8 cellular contexts compared by ENCODE assay signal in genomic region chr6:8131265-8131897, GRCh38. TPM values are rescaled to one million over a fixed set of nuclear protein-coding genes. Genes with fewer than 3 reads are reported as not detected.
DNase-seq lines count a peak whose midpoint lies in the region; ATAC-seq, FAIRE-seq and TF ChIP-seq lines count a peak whose summit lies in the region.

No MANE protein-coding gene starts in this region.

- no peaks in the 10 kb centered on the region for H3K23me2 ChIP-seq in H1 (ENCODE audit: low read depth, low read length)

- H3K4ac ChIP-seq in H1 (replicated peaks; ENCODE audit: insufficient read length, low read depth, low read length) = no peak overlapping the region

- H3K36me3 Mint-ChIP-seq in WTC11 = no peaks in the 10 kb centered on the region

- H3K4me1 Mint-ChIP-seq in WTC11 = no peaks in the 10 kb centered on the region; the same call in 1 of the 2 replicates

- H3K27ac ChIP-seq in right atrium auricular region = no peak overlapping the region
- no peak overlapping the region for H3K27ac ChIP-seq in H1 (ENCODE audit: low read depth, low read length)
- H3K27ac ChIP-seq in tibial nerve = no peak overlapping the region

- TF ChIP-seq EP300 in H1 (IDR thresholded peaks at IDR 0.05; ENCODE audit: borderline replicate concordance in 1 of 2, low read depth in 2 of 2, low read length in 2 of 2) (no peak), tibial nerve (IDR thresholded peaks at IDR 0.05) (no peak)

- no peak overlapping the region for H3K9ac ChIP-seq in H1 (replicated peaks in 1 of 4; ENCODE audit: extremely low read depth in 1 of 4, low read depth in 3 of 4, low read length in 3 of 4)

- H4K20me1 ChIP-seq in H1 (replicated peaks in 1 of 2; ENCODE audit: control insufficient read depth in 1 of 2, insufficient read depth in 2 of 2, low read length in 2 of 2) = no peaks in the 10 kb centered on the region

- H3K36me3 ChIP-seq in right atrium auricular region = no peaks in the 10 kb centered on the region
- no peaks in the 10 kb centered on the region for H3K36me3 ChIP-seq in H1 (ENCODE audit: control insufficient read depth in 2 of 4, insufficient read depth in 4 of 4, low read length in 3 of 4)
- H3K36me3 ChIP-seq in mucosa of descending colon (ENCODE audit: low read depth) = no peaks in the 10 kb centered on the region
- H3K36me3 ChIP-seq in tibial nerve = no peaks in the 10 kb centered on the region

- no peak overlapping the region for H3K27ac Mint-ChIP-seq in WTC11

- H2BK12ac ChIP-seq in H1 (ENCODE audit: low read depth, low read length) = no peak overlapping the region

- no peak overlapping the region for H3K23ac ChIP-seq in H1 (ENCODE audit: insufficient read length)

- no peaks in the 10 kb centered on the region for H3K79me1 ChIP-seq in H1 (ENCODE audit: low read depth, low read length)

- POLR2A ChIA-PET in WTC11 (lab: Charles Lee) (interaction anchor here (0.9 to 1.2 kb wide), 2 partner anchors 29 to 88 kb away, joined by 3 to 4 read pairs; partner anchors contain the start of gene EEF1E1), H1 (lab: Charles Lee; ENCODE audit: partially characterized antibody) (no interaction called here)

- no peak overlapping the region for H2BK120ac ChIP-seq in H1 (replicated peaks; ENCODE audit: low read depth, low read length)

- H2BK15ac ChIP-seq in H1 (ENCODE audit: low read length) = no peak overlapping the region

- peak in 1 of 2 donors; percentile 51 for TF ChIP-seq CTCF in right atrium auricular region (IDR thresholded peaks at IDR 0.05)
- TF ChIP-seq CTCF in WTC11 (IDR thresholded peaks at IDR 0.05) = peak; percentile 48
- TF ChIP-seq CTCF in H1 (IDR thresholded peaks at IDR 0.05; ENCODE audit: control extremely low read depth in 1 of 3, insufficient read depth in 1 of 3, low read depth in 1 of 3, low read length in 3 of 3) = peak; percentile 30 to 83 (median 73)
- TF ChIP-seq CTCF in mucosa of descending colon (IDR thresholded peaks at IDR 0.05) = no peak
- peak in 3 of 5 experiments; percentile 19 to 54 (median 32) for TF ChIP-seq CTCF in tibial nerve (IDR thresholded peaks at IDR 0.05)

- H2AK5ac ChIP-seq in H1 (ENCODE audit: low read depth, low read length) = no peak overlapping the region

- no peak for DNase-seq in Right ventricle myocardium superior
- DNase-seq in right atrium auricular region (ENCODE audit: low spot score) = no peak
- peak; percentile 76 to 80 for DNase-seq in NCI-H2081 (lab: John Stamatoyannopoulos, UW)
- peak; percentile 65 for DNase-seq in WTC11 (ENCODE audit: low spot score)
- peak; percentile 31 to 78 for DNase-seq in H1 (ENCODE audit: low read depth in 1 of 2, low spot score in 2 of 2)
- DNase-seq in mucosa of descending colon = peak in 1 of 3 donors; percentile 79
- peak in 1 of 2 donors; percentile 42 for DNase-seq in tibial nerve (ENCODE audit: low spot score in 2 of 2)

- H3K27me3 Mint-ChIP-seq in WTC11 (ENCODE audit: low read depth) = no peaks in the 10 kb centered on the region

- H2BK20ac ChIP-seq in H1 (ENCODE audit: low read length) = no peak overlapping the region

- H4K8ac ChIP-seq in H1 (ENCODE audit: extremely low read depth, insufficient read depth, low read length) = no peak overlapping the region

- no peaks in the 10 kb centered on the region for H3K9me3 Mint-ChIP-seq in WTC11

- 53% methylated on average over 12 of the region's 13 CpGs; no CpG with 5 or more reads in 1 of the 2 experiments for WGBS in H1 (ENCODE audit: extremely low coverage in 1 of 2, insufficient coverage in 1 of 2, insufficient read length in 1 of 2, insufficient replicate concordance in 2 of 2, low coverage in 1 of 2, low lambda C conversion rate in 2 of 2, missing lambda C conversion rate in 1 of 2), 2 experiments
- WGBS in tibial nerve, 2 donors = 38 to 41% methylated on average over 13 of the region's 13 CpGs

- H3K4me2 ChIP-seq in H1 (ENCODE audit: insufficient read depth in 1 of 2, low read depth in 2 of 2, low read length in 2 of 2) = no peak overlapping the region

- H3K4me1 ChIP-seq in right atrium auricular region (no peaks in the 10 kb centered on the region), H1 (replicated peaks in 1 of 4; ENCODE audit: control insufficient read depth in 3 of 4, insufficient read depth in 4 of 4, low read length in 3 of 4) (no peaks in the 10 kb centered on the region), mucosa of descending colon (ENCODE audit: low read depth) (no peaks in the 10 kb centered on the region), tibial nerve (no peaks in the 10 kb centered on the region)

- H3K79me2 ChIP-seq in H1 (ENCODE audit: control insufficient read depth in 1 of 2, insufficient read depth in 2 of 2, low read length in 2 of 2) = no peaks in the 10 kb centered on the region

- H4K5ac ChIP-seq in H1 (ENCODE audit: insufficient read length, low read depth, low read length) = no peak overlapping the region

- peak overlapping the region; percentile 23; the same call in 1 of the 2 replicates for H2AFZ ChIP-seq in H1 (ENCODE audit: low read length)

- TF ChIP-seq RAD21 in H1 (IDR thresholded peaks at IDR 0.05 in 1 of 2, conservative IDR thresholded peaks at IDR 0.05 in 1 of 2; ENCODE audit: low read depth in 2 of 2, low read length in 2 of 2) = peak; percentile 96 to 97

- H4K91ac ChIP-seq in H1 (replicated peaks; ENCODE audit: insufficient read length, low read length) = no peak overlapping the region

- CTCF ChIA-PET in WTC11 (lab: Charles Lee) (interaction anchor here (0.7 to 4.8 kb wide), 31 partner anchors 9 to 614 kb away, joined by 3 to 149 read pairs (median 5); partner anchors contain the start of gene EEF1E1), H1 (lab: Charles Lee; ENCODE audit: partially characterized antibody) (interaction anchor here (0.5 to 7.3 kb wide), 61 partner anchors 8 to 1529 kb away, joined by 3 to 191 read pairs (median 4); partner anchors contain the start of gene SLC35B3)

- no peak overlapping the region for H3K18ac ChIP-seq in H1 (ENCODE audit: extremely low read depth, low read length)

- H3K4me3 Mint-ChIP-seq in WTC11 = 0 out of 2 replicates have a peak overlapping the region, but pooled peaks have one; percentile 11

- H2BK5ac ChIP-seq in H1 (ENCODE audit: low read depth, low read length) = no peak overlapping the region

- no peak overlapping the region for H3K4me3 ChIP-seq in right atrium auricular region
- no peak overlapping the region for H3K4me3 ChIP-seq in H1 (ENCODE audit: extremely low read depth in 1 of 4, insufficient read depth in 2 of 4, low read depth in 3 of 4, low read length in 4 of 4)
- H3K4me3 ChIP-seq in mucosa of descending colon = no peak overlapping the region
- no peak overlapping the region for H3K4me3 ChIP-seq in tibial nerve

- H3K27me3 ChIP-seq in right atrium auricular region = no peaks in the 10 kb centered on the region
- no peaks in the 10 kb centered on the region for H3K27me3 ChIP-seq in H1 (replicated peaks in 1 of 4; ENCODE audit: control insufficient read depth in 3 of 4, extremely low read depth in 1 of 4, insufficient read depth in 3 of 4, low read length in 3 of 4)
- H3K27me3 ChIP-seq in tibial nerve = no peaks in the 10 kb centered on the region

- H3K9me3 ChIP-seq in right atrium auricular region = no peaks in the 10 kb centered on the region
- no peaks in the 10 kb centered on the region for H3K9me3 ChIP-seq in H1 (ENCODE audit: insufficient read depth in 2 of 2, low read depth in 1 of 2, low read length in 1 of 2)
- H3K9me3 ChIP-seq in mucosa of descending colon = no peaks in the 10 kb centered on the region
- no peaks in the 10 kb centered on the region for H3K9me3 ChIP-seq in tibial nerve

- intact Hi-C loops in Right ventricle myocardium superior (cut with DNase I) (loop anchor here (2.0 kb wide), 1 partner anchor 87 kb away; no protein-coding TSS in a partner anchor), mucosa of descending colon (cut with DNase I, micrococcal nuclease) (loop anchor here in 1 of 2 donors (5.0 kb wide), 1 partner anchor 86 kb away; no protein-coding TSS in a partner anchor)

- peak; percentile 28 for FAIRE-seq in H1 (lab: Jason Lieb, UNC)

- TF ChIP-seq POLR2A in H1 (IDR thresholded peaks at IDR 0.05; ENCODE audit: control extremely low read depth in 1 of 2, low read depth in 2 of 2, low read length in 2 of 2) = no peak
- no peak for TF ChIP-seq POLR2A in tibial nerve (IDR thresholded peaks at IDR 0.05)

- no peak overlapping the region for H3K14ac ChIP-seq in H1 (ENCODE audit: insufficient read length)

- no peak overlapping the region for H3K56ac ChIP-seq in H1 (replicated peaks; ENCODE audit: insufficient read length, low read depth, low read length)

- peak; percentile 78 for ATAC-seq in Right ventricle myocardium superior (ENCODE audit: poor library complexity)
- ATAC-seq in HG02885 (IDR thresholded peaks at IDR 0.05; ENCODE audit: poor library complexity, unreplicated experiment) = peak; percentile 79
- peak; percentile 97 for ATAC-seq in WTC11
- ATAC-seq in mucosa of descending colon = peak; percentile 73

TF ChIP-seq in WTC11, 78 proteins besides CTCF, POLR2A, EP300 and RAD21 (continues in another document):
- TF ChIP-seq ZBTB21 (CRISPR knock-in tag; IDR thresholded peaks at IDR 0.05; ENCODE audit: borderline replicate concordance) (no peak), RELA (CRISPR knock-in tag; IDR thresholded peaks at IDR 0.05; ENCODE audit: borderline replicate concordance) (no peak), KAT7 (CRISPR knock-in tag; IDR thresholded peaks at IDR 0.05; ENCODE audit: borderline replicate concordance) (no peak)

TF ChIP-seq in H1, 55 proteins besides CTCF, POLR2A, EP300 and RAD21 (continues in another document):
- TF ChIP-seq TCF12 (IDR thresholded peaks at IDR 0.05; ENCODE audit: low read depth, low read length) = no peak
- TF ChIP-seq CEBPB (IDR thresholded peaks at IDR 0.05; ENCODE audit: low read depth, low read length) = no peak
- TF ChIP-seq ASH2L (IDR thresholded peaks at IDR 0.05; ENCODE audit: low read length) = no peak
- TF ChIP-seq TEAD4 (IDR thresholded peaks at IDR 0.05; ENCODE audit: low read depth, low read length) = no peak
- TF ChIP-seq CTBP2 (IDR thresholded peaks at IDR 0.05; ENCODE audit: borderline replicate concordance, insufficient read depth, insufficient read length, low read length) = no peak
- TF ChIP-seq RFX5 (IDR thresholded peaks at IDR 0.05; ENCODE audit: borderline replicate concordance, low read depth, low read length) = no peak

RNA-seq across cellular contexts. Expression of gene EEF1E1, which starts 29.0 kb away (rescaled TPM):
- total RNA-seq in Right ventricle myocardium superior (10.8 TPM), right atrium auricular region (10 to 100 TPM; 12.6 to 20.6 TPM), WTC11 (2021) (68.6 to 89.2 TPM (median 76.0 TPM) in 3 replicates), mucosa of descending colon (10 to 100 TPM in 1 of 3 donors, 1 to 10 TPM in 2; 7.8 to 16.4 (median 8.6) TPM), tibial nerve (10 to 100 TPM; 14.7 to 44.1 (median 20.5) TPM)
- total RNA-seq in H1 (2021; fragmentation: NEBNext Ultra II Directional; extraction: Animal tissue kit (Norgen Biotek cat#: 25700)) = 96.8 and 97.2 TPM in 2 replicates
- polyA plus RNA-seq in H1 (2011; rRNA removed) = 62.0 and 112 TPM in 2 replicates
- 140 TPM for polyA plus RNA-seq in H1 (2011; cell fraction: cytosol; rRNA removed)
- 21.3 TPM for polyA plus RNA-seq in H1 (2011; cell fraction: nucleus; rRNA removed)
- 92.0 to 187 TPM (median 113 TPM) in 4 replicates for polyA plus RNA-seq in H1 (2012, experiment 1 of 2)
- 86.1 TPM for polyA plus RNA-seq in H1 (2012, experiment 2 of 2)
- polyA plus RNA-seq in H1 (2013, experiment 1 of 2) = 84.9 TPM
- 79.1 TPM for polyA plus RNA-seq in H1 (2013, experiment 2 of 2)
- polyA minus RNA-seq in H1 (2011; rRNA and poly(A)+ RNA removed) = 32.3 and 49.4 TPM in 2 replicates
- polyA minus RNA-seq in H1 (2011; cell fraction: cytosol; rRNA and poly(A)+ RNA removed) = 41.2 TPM
- 47.4 TPM for polyA minus RNA-seq in H1 (2011; cell fraction: nucleus; rRNA and poly(A)+ RNA removed)

Comparison
In these comparisons a context has a peak if more than half of its experiments do, and no peak if none do; other contexts are left out.
1. DNase-seq: peak in NCI-H2081 (2 of 2), WTC11 (single experiment) and H1 (2 of 2); none in Right ventricle myocardium superior (single experiment) and right atrium auricular region (single experiment).
2. Peak in every context shown above with its lines, with median percentiles within 50 percentile points of each other: ATAC-seq.